In the genomic region with DNA sequence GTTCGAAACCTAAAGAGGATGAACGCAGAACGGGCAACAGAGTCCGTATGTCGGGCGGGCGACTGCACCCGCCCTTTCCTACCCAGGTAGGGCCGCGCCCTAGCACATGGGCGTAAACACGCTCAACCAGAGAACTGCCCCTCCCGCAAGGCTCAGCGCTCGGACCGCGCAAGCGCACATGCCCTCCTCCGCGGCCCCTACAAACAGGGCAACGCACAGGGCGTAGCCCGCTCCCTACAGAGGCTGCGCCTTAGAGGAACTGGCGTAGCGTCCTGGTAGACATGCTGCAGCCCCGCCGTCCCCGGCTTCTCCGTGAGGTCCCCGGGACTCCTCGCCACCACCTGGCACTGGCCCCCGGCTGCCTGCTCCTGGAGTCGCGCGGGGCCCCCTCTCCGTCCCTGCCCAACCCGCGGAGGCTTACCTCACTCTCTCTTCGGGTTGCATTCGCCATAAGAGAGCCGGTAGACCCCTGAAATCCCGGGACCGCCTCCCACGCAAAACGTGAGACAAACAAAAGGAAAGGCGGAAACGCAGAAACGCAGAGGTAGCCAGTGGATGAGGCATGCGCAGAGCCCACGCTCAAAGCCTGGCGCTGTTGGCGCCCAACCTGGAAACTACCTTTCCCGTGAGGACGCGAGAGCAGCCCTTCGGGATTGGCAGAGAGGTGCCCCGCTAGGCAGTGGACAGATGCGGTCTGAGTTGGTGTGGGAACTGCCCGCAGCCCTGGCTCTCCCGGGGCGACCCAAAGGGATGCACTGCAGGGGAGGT, we compare ENCODE assay signal across 8 cellular contexts. TPM values are rescaled to one million over a fixed set of nuclear protein-coding genes. Genes with fewer than 3 reads are reported as not detected.
A peak's percentile ranks its signal among the peaks of the same experiment; 100 is the strongest.
DNase-seq lines count a peak whose midpoint lies in the region; ATAC-seq and TF ChIP-seq lines count a peak whose summit lies in the region.

A gene (minus strand): TSS at position 518 of the 768 bp plus-strand sequence. CDS start 1,642 bp downstream, outside the sequence.

- H3K9me3 ChIP-seq in testis: no peaks in the 10 kb centered on the region

- peaks cover 3% of the 10 kb centered on the region for H3K4me1 ChIP-seq in testis

- DNase-seq in GM10266 (ENCODE audit: extremely low spot score) (peak; percentile 83), NCI-H1092 treated with DMSO at 0.1 percent for 48 hours (lab: John Stamatoyannopoulos, UW) (peak; percentile 89), glomerular visceral epithelial cell (ENCODE audit: extremely low spot score) (peak; percentile 95), omental fat pad (ENCODE audit: low spot score) (peak; percentile 68), testis (peak; percentile 96)

- no peaks in the 10 kb centered on the region for H3K27me3 Mint-ChIP-seq in activated naive CD4-positive, alpha-beta T cell treated with anti-CD3 and anti-CD28 coated beads, Interleukin-2, amount 50 U/mL, for 24 hours

- H3K36me3 Mint-ChIP-seq in activated naive CD4-positive, alpha-beta T cell treated with anti-CD3 and anti-CD28 coated beads, Interleukin-2, amount 50 U/mL, for 24 hours: peaks cover 10% of the 10 kb centered on the region

- peak within 1 kb of the TSS; percentile 99 for H3K27ac Mint-ChIP-seq in activated naive CD4-positive, alpha-beta T cell treated with anti-CD3 and anti-CD28 coated beads, Interleukin-2, amount 50 U/mL, for 24 hours

- no peaks in the 10 kb centered on the region for H3K9me3 Mint-ChIP-seq in activated naive CD4-positive, alpha-beta T cell treated with anti-CD3 and anti-CD28 coated beads, Interleukin-2, amount 50 U/mL, for 24 hours

- H3K4me3 Mint-ChIP-seq in activated naive CD4-positive, alpha-beta T cell treated with anti-CD3 and anti-CD28 coated beads, Interleukin-2, amount 50 U/mL, for 24 hours: peak within 1 kb of the TSS; percentile 97

- WGBS in testis, 2 donors: 1% methylated on average over 58 to 62 of the region's 62 CpGs

- ATAC-seq in HG02623 (IDR thresholded peaks at IDR 0.05; ENCODE audit: unreplicated experiment) (peak; percentile 93), SK-N-SH treated with all-trans-retinoic acid at 6 μM for 48 hours (peak; percentile 98), omental fat pad (ENCODE audit: low FRiP score) (peak; percentile 100)

- H3K4me3 ChIP-seq in testis: peak within 1 kb of the TSS; percentile 78 to 86

- intact Hi-C loops in testis (cut with DNase I; ENCODE audit: low total_unique reads): no loop called here

- H3K36me3 ChIP-seq in testis (ENCODE audit: low read depth, missing control alignments): no peaks in the 10 kb centered on the region

- peaks cover 53% of the 10 kb centered on the region for H3K4me1 Mint-ChIP-seq in activated naive CD4-positive, alpha-beta T cell treated with anti-CD3 and anti-CD28 coated beads, Interleukin-2, amount 50 U/mL, for 24 hours

- no peak for TF ChIP-seq POLR2A in testis (IDR thresholded peaks at IDR 0.05)

- H3K27me3 ChIP-seq in testis: no peaks in the 10 kb centered on the region

- H3K27ac ChIP-seq in testis: peak within 1 kb of the TSS; percentile 89

- TF ChIP-seq CTCF in GM10266 (IDR thresholded peaks at IDR 0.05; ENCODE audit: control insufficient read depth, insufficient read depth, low read depth, missing control alignments): no peak
- no peak for TF ChIP-seq CTCF in omental fat pad (IDR thresholded peaks at IDR 0.05)
- TF ChIP-seq CTCF in testis (IDR thresholded peaks at IDR 0.05): no peak

TF ChIP-seq in SK-N-SH treated with all-trans-retinoic acid at 6 μM for 48 hours, 23 proteins besides CTCF, POLR2A, EP300 and RAD21:
- TF ChIP-seq, protein P1, sequence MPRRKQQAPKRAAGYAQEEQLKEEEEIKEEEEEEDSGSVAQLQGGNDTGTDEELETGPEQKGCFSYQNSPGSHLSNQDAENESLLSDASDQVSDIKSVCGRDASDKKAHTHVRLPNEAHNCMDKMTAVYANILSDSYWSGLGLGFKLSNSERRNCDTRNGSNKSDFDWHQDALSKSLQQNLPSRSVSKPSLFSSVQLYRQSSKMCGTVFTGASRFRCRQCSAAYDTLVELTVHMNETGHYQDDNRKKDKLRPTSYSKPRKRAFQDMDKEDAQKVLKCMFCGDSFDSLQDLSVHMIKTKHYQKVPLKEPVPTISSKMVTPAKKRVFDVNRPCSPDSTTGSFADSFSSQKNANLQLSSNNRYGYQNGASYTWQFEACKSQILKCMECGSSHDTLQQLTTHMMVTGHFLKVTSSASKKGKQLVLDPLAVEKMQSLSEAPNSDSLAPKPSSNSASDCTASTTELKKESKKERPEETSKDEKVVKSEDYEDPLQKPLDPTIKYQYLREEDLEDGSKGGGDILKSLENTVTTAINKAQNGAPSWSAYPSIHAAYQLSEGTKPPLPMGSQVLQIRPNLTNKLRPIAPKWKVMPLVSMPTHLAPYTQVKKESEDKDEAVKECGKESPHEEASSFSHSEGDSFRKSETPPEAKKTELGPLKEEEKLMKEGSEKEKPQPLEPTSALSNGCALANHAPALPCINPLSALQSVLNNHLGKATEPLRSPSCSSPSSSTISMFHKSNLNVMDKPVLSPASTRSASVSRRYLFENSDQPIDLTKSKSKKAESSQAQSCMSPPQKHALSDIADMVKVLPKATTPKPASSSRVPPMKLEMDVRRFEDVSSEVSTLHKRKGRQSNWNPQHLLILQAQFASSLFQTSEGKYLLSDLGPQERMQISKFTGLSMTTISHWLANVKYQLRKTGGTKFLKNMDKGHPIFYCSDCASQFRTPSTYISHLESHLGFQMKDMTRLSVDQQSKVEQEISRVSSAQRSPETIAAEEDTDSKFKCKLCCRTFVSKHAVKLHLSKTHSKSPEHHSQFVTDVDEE (CRISPR knock-in tag; IDR thresholded peaks at IDR 0.05): no peak
- TF ChIP-seq ESRRG (CRISPR knock-in tag; IDR thresholded peaks at IDR 0.05) (no peak), ISL1 (CRISPR knock-in tag; IDR thresholded peaks at IDR 0.05) (no peak), BACH2 (CRISPR knock-in tag; IDR thresholded peaks at IDR 0.05; ENCODE audit: borderline replicate concordance) (no peak), ARNTL (CRISPR knock-in tag; IDR thresholded peaks at IDR 0.05; ENCODE audit: borderline replicate concordance, low read depth) (no peak), ZFP30 (CRISPR knock-in tag; IDR thresholded peaks at IDR 0.05) (no peak), ZNF8 (CRISPR knock-in tag; IDR thresholded peaks at IDR 0.05) (0 out of 2 replicates have a peak, but pooled peaks have one; percentile 21)

RNA-seq across cellular contexts. Expression of the gene that starts here (rescaled TPM):
- 10 to 100 TPM in 2 of 4 donors, 1 to 10 TPM in 2; 8.5 to 32.0 (median 12.8) TPM for total RNA-seq in omental fat pad
- 10 to 100 TPM; 17.2 to 21.1 TPM for total RNA-seq in testis
- 11.1 TPM for polyA plus RNA-seq in testis (ENCODE audit: insufficient read depth, low read depth, low replicate concordance)

Comparison
In these comparisons a context has a peak if more than half of its experiments do, and no peak if none do; other contexts are left out.
1. Peak in every context shown above with its lines: DNase-seq, ATAC-seq, H3K4me3 ChIP-seq and H3K27ac ChIP-seq.